ENCODE assay signal across 1 cellular context in the genomic region with DNA sequence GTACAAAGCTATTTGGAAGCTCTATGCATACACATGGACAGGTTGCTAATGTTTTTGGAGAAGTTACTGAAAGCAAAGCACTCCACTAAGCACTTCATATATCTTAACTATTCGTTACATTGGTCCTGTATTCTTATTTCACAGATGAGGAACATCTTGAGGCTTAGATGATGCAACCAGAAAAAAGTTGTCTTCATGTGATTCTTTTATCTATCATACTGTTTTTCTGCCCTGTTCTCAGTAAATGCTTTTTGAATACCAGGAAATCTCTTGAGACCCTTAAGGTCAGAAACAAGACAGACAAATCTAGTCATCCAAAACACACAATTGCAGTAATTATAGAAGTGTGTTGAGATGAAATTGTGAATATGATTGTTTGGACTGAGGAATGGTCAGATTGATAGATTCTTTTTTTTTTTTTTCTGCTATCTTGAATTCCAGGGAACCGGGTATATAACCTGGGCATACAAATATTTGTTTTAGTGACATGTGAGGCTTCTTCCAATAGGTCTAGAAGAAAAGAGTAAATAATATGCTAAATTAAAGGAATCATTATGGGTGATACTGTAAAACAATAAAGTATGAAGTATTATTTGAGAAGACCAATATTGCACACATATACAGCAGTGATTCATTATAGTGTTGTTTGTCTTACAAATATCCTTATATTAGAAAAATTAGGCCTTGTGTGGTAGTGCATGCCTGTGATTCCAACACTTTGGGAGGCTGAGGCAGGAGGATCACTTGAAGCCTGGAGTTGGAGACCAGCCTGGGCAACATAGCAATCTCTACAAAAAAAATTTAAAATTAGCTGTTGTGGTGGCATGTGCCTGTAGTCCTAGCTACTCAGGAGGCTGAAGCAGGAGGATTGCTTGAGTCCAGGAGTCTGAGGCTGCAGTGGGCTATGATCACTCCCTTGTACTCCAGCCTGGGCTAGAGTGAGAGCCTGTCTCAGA.
TF ChIP-seq lines count a peak whose summit lies in the region.

No MANE protein-coding gene starts in this region.

TF ChIP-seq in HepG2, 621 proteins besides CTCF, POLR2A, EP300 and RAD21:
- TF ChIP-seq ZNF761 (CRISPR knock-in tag; conservative IDR thresholded peaks at IDR 0.05) (no peak), ZNF749 (CRISPR knock-in tag; IDR thresholded peaks at IDR 0.05; ENCODE audit: borderline replicate concordance) (no peak), MAFK (conservative IDR thresholded peaks at IDR 0.05 in 1 of 2, IDR thresholded peaks at IDR 0.05 in 1 of 2; ENCODE audit: low read length in 2 of 2) (no peak), CEBPG (CRISPR knock-in tag; IDR thresholded peaks at IDR 0.05) (0 out of 2 replicates have a peak, but pooled peaks have one; percentile 34), ZNF296 (CRISPR knock-in tag; conservative IDR thresholded peaks at IDR 0.05) (no peak), MZF1 (CRISPR knock-in tag; IDR thresholded peaks at IDR 0.05; ENCODE audit: borderline replicate concordance) (no peak), FOXJ3 (CRISPR knock-in tag; IDR thresholded peaks at IDR 0.05; ENCODE audit: borderline replicate concordance) (no peak), ZSCAN21 (CRISPR knock-in tag; IDR thresholded peaks at IDR 0.05; ENCODE audit: borderline replicate concordance) (no peak), NBN (conservative IDR thresholded peaks at IDR 0.05) (no peak), ZNF674 (CRISPR knock-in tag; IDR thresholded peaks at IDR 0.05; ENCODE audit: low read depth) (no peak), ZNF558 (CRISPR knock-in tag; IDR thresholded peaks at IDR 0.05; ENCODE audit: borderline replicate concordance) (no peak), PPARG (CRISPR knock-in tag; conservative IDR thresholded peaks at IDR 0.05) (no peak), NFE2L2 (IDR thresholded peaks at IDR 0.05; ENCODE audit: low read length) (no peak), ZSCAN31 (CRISPR knock-in tag; IDR thresholded peaks at IDR 0.05; ENCODE audit: low read depth) (no peak), FOXA3 (CRISPR knock-in tag; IDR thresholded peaks at IDR 0.05) (peak; percentile 6; the same call in 1 of the 2 replicates), SRF (IDR thresholded peaks at IDR 0.05; ENCODE audit: low read depth, low read length) (no peak), CBFB (CRISPR knock-in tag; IDR thresholded peaks at IDR 0.05) (no peak)
- TF ChIP-seq, protein P1, sequence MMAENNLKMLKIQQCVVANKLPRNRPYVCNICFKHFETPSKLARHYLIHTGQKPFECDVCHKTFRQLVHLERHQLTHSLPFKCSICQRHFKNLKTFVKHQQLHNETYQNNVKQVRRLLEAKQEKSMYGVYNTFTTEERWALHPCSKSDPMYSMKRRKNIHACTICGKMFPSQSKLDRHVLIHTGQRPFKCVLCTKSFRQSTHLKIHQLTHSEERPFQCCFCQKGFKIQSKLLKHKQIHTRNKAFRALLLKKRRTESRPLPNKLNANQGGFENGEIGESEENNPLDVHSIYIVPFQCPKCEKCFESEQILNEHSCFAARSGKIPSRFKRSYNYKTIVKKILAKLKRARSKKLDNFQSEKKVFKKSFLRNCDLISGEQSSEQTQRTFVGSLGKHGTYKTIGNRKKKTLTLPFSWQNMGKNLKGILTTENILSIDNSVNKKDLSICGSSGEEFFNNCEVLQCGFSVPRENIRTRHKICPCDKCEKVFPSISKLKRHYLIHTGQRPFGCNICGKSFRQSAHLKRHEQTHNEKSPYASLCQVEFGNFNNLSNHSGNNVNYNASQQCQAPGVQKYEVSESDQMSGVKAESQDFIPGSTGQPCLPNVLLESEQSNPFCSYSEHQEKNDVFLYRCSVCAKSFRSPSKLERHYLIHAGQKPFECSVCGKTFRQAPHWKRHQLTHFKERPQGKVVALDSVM (CRISPR knock-in tag; IDR thresholded peaks at IDR 0.05), result peak; percentile 95
- TF ChIP-seq, protein P2, sequence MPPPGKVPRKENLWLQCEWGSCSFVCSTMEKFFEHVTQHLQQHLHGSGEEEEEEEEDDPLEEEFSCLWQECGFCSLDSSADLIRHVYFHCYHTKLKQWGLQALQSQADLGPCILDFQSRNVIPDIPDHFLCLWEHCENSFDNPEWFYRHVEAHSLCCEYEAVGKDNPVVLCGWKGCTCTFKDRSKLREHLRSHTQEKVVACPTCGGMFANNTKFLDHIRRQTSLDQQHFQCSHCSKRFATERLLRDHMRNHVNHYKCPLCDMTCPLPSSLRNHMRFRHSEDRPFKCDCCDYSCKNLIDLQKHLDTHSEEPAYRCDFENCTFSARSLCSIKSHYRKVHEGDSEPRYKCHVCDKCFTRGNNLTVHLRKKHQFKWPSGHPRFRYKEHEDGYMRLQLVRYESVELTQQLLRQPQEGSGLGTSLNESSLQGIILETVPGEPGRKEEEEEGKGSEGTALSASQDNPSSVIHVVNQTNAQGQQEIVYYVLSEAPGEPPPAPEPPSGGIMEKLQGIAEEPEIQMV (CRISPR knock-in tag; IDR thresholded peaks at IDR 0.05; ENCODE audit: low read depth), result no peak
- TF ChIP-seq, protein P3, sequence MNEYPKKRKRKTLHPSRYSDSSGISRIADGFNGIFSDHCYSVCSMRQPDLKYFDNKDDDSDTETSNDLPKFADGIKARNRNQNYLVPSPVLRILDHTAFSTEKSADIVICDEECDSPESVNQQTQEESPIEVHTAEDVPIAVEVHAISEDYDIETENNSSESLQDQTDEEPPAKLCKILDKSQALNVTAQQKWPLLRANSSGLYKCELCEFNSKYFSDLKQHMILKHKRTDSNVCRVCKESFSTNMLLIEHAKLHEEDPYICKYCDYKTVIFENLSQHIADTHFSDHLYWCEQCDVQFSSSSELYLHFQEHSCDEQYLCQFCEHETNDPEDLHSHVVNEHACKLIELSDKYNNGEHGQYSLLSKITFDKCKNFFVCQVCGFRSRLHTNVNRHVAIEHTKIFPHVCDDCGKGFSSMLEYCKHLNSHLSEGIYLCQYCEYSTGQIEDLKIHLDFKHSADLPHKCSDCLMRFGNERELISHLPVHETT (CRISPR knock-in tag; conservative IDR thresholded peaks at IDR 0.05), result no peak
- TF ChIP-seq, protein P4, sequence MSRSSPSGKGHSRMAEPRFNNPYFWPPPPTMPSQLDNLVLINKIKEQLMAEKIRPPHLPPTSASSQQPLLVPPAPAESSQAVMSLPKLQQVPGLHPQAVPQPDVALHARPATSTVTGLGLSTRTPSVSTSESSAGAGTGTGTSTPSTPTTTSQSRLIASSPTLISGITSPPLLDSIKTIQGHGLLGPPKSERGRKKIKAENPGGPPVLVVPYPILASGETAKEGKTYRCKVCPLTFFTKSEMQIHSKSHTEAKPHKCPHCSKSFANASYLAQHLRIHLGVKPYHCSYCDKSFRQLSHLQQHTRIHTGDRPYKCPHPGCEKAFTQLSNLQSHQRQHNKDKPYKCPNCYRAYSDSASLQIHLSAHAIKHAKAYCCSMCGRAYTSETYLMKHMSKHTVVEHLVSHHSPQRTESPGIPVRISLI (CRISPR knock-in tag; IDR thresholded peaks at IDR 0.05; ENCODE audit: borderline replicate concordance), result peak; percentile 42; the same call in 1 of the 2 replicates
- TF ChIP-seq, protein P5, sequence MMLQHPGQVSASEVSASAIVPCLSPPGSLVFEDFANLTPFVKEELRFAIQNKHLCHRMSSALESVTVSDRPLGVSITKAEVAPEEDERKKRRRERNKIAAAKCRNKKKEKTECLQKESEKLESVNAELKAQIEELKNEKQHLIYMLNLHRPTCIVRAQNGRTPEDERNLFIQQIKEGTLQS (CRISPR knock-in tag; IDR thresholded peaks at IDR 0.05), result no peak
- TF ChIP-seq, protein P6, sequence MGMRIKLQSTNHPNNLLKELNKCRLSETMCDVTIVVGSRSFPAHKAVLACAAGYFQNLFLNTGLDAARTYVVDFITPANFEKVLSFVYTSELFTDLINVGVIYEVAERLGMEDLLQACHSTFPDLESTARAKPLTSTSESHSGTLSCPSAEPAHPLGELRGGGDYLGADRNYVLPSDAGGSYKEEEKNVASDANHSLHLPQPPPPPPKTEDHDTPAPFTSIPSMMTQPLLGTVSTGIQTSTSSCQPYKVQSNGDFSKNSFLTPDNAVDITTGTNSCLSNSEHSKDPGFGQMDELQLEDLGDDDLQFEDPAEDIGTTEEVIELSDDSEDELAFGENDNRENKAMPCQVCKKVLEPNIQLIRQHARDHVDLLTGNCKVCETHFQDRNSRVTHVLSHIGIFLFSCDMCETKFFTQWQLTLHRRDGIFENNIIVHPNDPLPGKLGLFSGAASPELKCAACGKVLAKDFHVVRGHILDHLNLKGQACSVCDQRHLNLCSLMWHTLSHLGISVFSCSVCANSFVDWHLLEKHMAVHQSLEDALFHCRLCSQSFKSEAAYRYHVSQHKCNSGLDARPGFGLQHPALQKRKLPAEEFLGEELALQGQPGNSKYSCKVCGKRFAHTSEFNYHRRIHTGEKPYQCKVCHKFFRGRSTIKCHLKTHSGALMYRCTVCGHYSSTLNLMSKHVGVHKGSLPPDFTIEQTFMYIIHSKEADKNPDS (CRISPR knock-in tag; IDR thresholded peaks at IDR 0.05), result no peak
TF ChIP-seq in HepG2: peak in this region for 4.
